ENCODE assay signal across 20 cellular contexts in genomic region chr19:34573226-34573864, GRCh38.
DNase-seq lines count a peak whose midpoint lies in the region; ATAC-seq, FAIRE-seq and TF ChIP-seq lines count a peak whose summit lies in the region.
"Had no signal": no experiment of that assay in that cellular context is flagged by ENCODE, and none has a peak within 500 bp of the region (broad histone marks: within the 10 kb centered on the region; RNA-seq: fewer than 3 reads in every experiment).

No MANE protein-coding gene starts in this region.

- H3K4me3 ChIP-seq in body of pancreas (no peak overlapping the region), HepG2 (replicated peaks in 1 of 3; ENCODE audit: insufficient read depth in 1 of 3, low read depth in 2 of 3, low read length in 3 of 3) (no peak overlapping the region), stomach (no peak overlapping the region)
- H3K4me3 ChIP-seq: BLaER1 treated with 17β-estradiol and CSF1 and Interleukin-3, amounts not matched to agents 10 nM and 100 nM; GM12878 had no signal

- TF ChIP-seq CTCF in body of pancreas (IDR thresholded peaks at IDR 0.05) (no peak), HepG2 (CRISPR knock-in tag; IDR thresholded peaks at IDR 0.05) (no peak), stomach (IDR thresholded peaks at IDR 0.05) (no peak)

- peak; percentile 94 for ATAC-seq in body of pancreas
- ATAC-seq in HepG2 = no peak
- ATAC-seq in left colon = no peak
- no peak for ATAC-seq in HG03442 (IDR thresholded peaks at IDR 0.05; ENCODE audit: unreplicated experiment)
- ATAC-seq: GM12878 had no signal

- H3K9me3 ChIP-seq in body of pancreas (peaks cover 0 to 7% (median 0%) of the 10 kb centered on the region in 3 donors), HepG2 (ENCODE audit: low read length) (peaks cover 6% of the 10 kb centered on the region; the same call in 1 of the 2 replicates), stomach (peaks cover 10 to 51% (median 24%) of the 10 kb centered on the region in 4 donors)

- H3K36me3 ChIP-seq in body of pancreas (replicated peaks in 1 of 2; ENCODE audit: insufficient read depth in 1 of 2, low read depth in 2 of 2) (no peaks in the 10 kb centered on the region), HepG2 (replicated peaks in 1 of 2; ENCODE audit: control insufficient read depth in 1 of 2, insufficient read depth in 2 of 2, low read length in 2 of 2) (no peaks in the 10 kb centered on the region), stomach (no peaks in the 10 kb centered on the region)

- no peak overlapping the region for H3K9ac ChIP-seq in HepG2 (ENCODE audit: insufficient read depth, low read depth, low read length)
- H3K9ac ChIP-seq: BLaER1 treated with 17β-estradiol and CSF1 and Interleukin-3, amounts not matched to agents 10 nM and 100 nM had no signal

- TF ChIP-seq EP300 in HepG2 (IDR thresholded peaks at IDR 0.05; ENCODE audit: low read depth in 2 of 2, low read length in 2 of 2) (no peak), HepG2 (CRISPR knock-in tag; IDR thresholded peaks at IDR 0.05; ENCODE audit: borderline replicate concordance) (no peak), stomach (IDR thresholded peaks at IDR 0.05) (no peak)

- H4K20me1 ChIP-seq in HepG2 (ENCODE audit: insufficient read depth, low read length) = no peaks in the 10 kb centered on the region
- H4K20me1 ChIP-seq: BLaER1 treated with 17β-estradiol and CSF1 and Interleukin-3, amounts not matched to agents 10 nM and 100 nM had no signal

- no peak for FAIRE-seq in HepG2 (lab: Jason Lieb, UNC)
- FAIRE-seq: GM12878, H1 had no signal

- CTCF ChIA-PET in HepG2 (lab: Yijun Ruan, JAX; ENCODE audit: low intra/inter-chr PET ratio, low total read pairs) = no interaction called here

- POLR2A ChIA-PET in HepG2 (lab: Yijun Ruan, JAX) = no interaction called here

- TF ChIP-seq POLR2A in body of pancreas (IDR thresholded peaks at IDR 0.05) = no peak
- no peak for TF ChIP-seq POLR2A in HepG2 (IDR thresholded peaks at IDR 0.05; ENCODE audit: insufficient read depth in 1 of 2, low read depth in 2 of 2, low read length in 2 of 2)
- TF ChIP-seq POLR2A in stomach (IDR thresholded peaks at IDR 0.05) = no peak

- H3K79me2 ChIP-seq in HepG2 (ENCODE audit: insufficient read depth, low read length) = no peaks in the 10 kb centered on the region

- in situ Hi-C loops in HepG2 (cut with HindIII; ENCODE audit: extremely low pct_ligation_motif_present, low pct_unique_long_range_greater_than_20kb) = no loop called here

- intact Hi-C loops in body of pancreas (cut with DNase I) (no loop called here), HepG2 (cut with micrococcal nuclease; ENCODE audit: unreplicated experiment) (no loop called here), stomach (cut with DNase I; ENCODE audit: low total_unique reads) (no loop called here), left colon (cut with DNase I, micrococcal nuclease) (no loop called here)

- no peak for TF ChIP-seq RAD21 in HepG2 (CRISPR knock-in tag; IDR thresholded peaks at IDR 0.05)

- H2AFZ ChIP-seq in HepG2 (ENCODE audit: low read length) = no peak overlapping the region

- peaks cover 11% of the 10 kb centered on the region for H3K4me1 ChIP-seq in body of pancreas
- H3K4me1 ChIP-seq in HepG2 (ENCODE audit: insufficient read depth, low read length) = no peaks in the 10 kb centered on the region
- H3K4me1 ChIP-seq in stomach = peaks cover 0 to 8% (median 0%) of the 10 kb centered on the region in 4 donors

- H3K27ac ChIP-seq in body of pancreas (peak overlapping the region in 1 of 4 donors; percentile 48), HepG2 (ENCODE audit: extremely low read length, insufficient read depth, low read length) (no peak overlapping the region), stomach (no peak overlapping the region)
- H3K27ac ChIP-seq: 22Rv1; BLaER1 treated with 17β-estradiol and CSF1 and Interleukin-3, amounts not matched to agents 10 nM and 100 nM had no signal

- WGBS in body of pancreas, 2 donors = 27 to 30% methylated on average over 12 to 14 of the region's 14 CpGs
- 41% methylated on average over 14 of the region's 14 CpGs for WGBS in HepG2 (ENCODE audit: low lambda C conversion rate)
- WGBS in stomach, 5 donors = 34 to 63% (median 55%) methylated on average over 14 of the region's 14 CpGs

- DNase-seq in NCI-H2029 (lab: John Stamatoyannopoulos, UW) = peak; percentile 35
- DNase-seq in NCI-H2029 treated with DMSO at 0.1 percent for 48 hours (lab: John Stamatoyannopoulos, UW) = no peak
- DNase-seq in body of pancreas = peak; percentile 65 to 87 (median 80)
- no peak for DNase-seq in HepG2 (ENCODE audit: low spot score)
- peak; percentile 57 for DNase-seq in stomach
- DNase-seq in left colon = no peak
- no peak for DNase-seq in NCI-H1694 treated with DMSO at 0.1 percent for 48 hours (lab: John Stamatoyannopoulos, UW)
- DNase-seq: CD4-positive, CD25-positive, alpha-beta regulatory T cell; CD8-positive, alpha-beta memory T cell; COR-L47; DMS 273 treated with DMSO at 0.1 percent for 48 hours; DMS53; DND-41; EL; H9 had no signal

- H3K27me3 ChIP-seq in body of pancreas (no peaks in the 10 kb centered on the region), HepG2 (ENCODE audit: control insufficient read depth in 1 of 2, insufficient read depth in 2 of 2, low read length in 2 of 2) (peaks cover 0 to 1% of the 10 kb centered on the region in 2 experiments; a peak in 1 of 5 replicates), stomach (peaks cover 0 to 12% (median 12%) of the 10 kb centered on the region in 3 donors)
- H3K27me3 ChIP-seq: BLaER1 treated with 17β-estradiol and CSF1 and Interleukin-3, amounts not matched to agents 10 nM and 100 nM had no signal

- BruUV-seq in HepG2 (replicated peaks; lab: Mats Ljungman, UMichigan) = no TSS peak

- peak overlapping the region; percentile 52; the same call in 1 of the 2 replicates for H3K4me2 ChIP-seq in HepG2 (ENCODE audit: low read depth, low read length)
- H3K4me2 ChIP-seq: BLaER1 treated with 17β-estradiol and CSF1 and Interleukin-3, amounts not matched to agents 10 nM and 100 nM had no signal

TF ChIP-seq in HepG2, 621 proteins besides CTCF, POLR2A, EP300 and RAD21:
- TF ChIP-seq PRPF4 (IDR thresholded peaks at IDR 0.05; ENCODE audit: low read depth, low read length, poor library complexity, severe bottlenecking) = no peak
- peak; percentile 30; the same call in 1 of the 2 replicates for TF ChIP-seq ZNF7 (CRISPR knock-in tag; IDR thresholded peaks at IDR 0.05)
- no peak for TF ChIP-seq ZNF276 (CRISPR knock-in tag; IDR thresholded peaks at IDR 0.05; ENCODE audit: low read depth)
- no peak for TF ChIP-seq STAG1 (CRISPR knock-in tag; IDR thresholded peaks at IDR 0.05)

Comparison
In these comparisons a context has a peak if more than half of its experiments do, and no peak if none do; other contexts are left out.
1. DNase-seq: peak in NCI-H2029 (single experiment), body of pancreas (4 of 4) and stomach (single experiment); none in NCI-H2029 treated with DMSO at 0.1 percent for 48 hours (single experiment), HepG2 (single experiment), left colon (0 of 2) and NCI-H1694 treated with DMSO at 0.1 percent for 48 hours (single experiment).